14 cellular contexts compared by ENCODE assay signal in genomic region chr10:71474702-71475242, GRCh38.
A peak's percentile ranks its signal among the peaks of the same experiment; 100 is the strongest.
DNase-seq lines count a peak whose midpoint lies in the region; ATAC-seq and TF ChIP-seq lines count a peak whose summit lies in the region.
"Had no signal": no experiment of that assay in that cellular context is flagged by ENCODE, and none has a peak within 500 bp of the region (broad histone marks: within the 10 kb centered on the region; RNA-seq: fewer than 3 reads in every experiment).

No MANE protein-coding gene starts in this region.

- TF ChIP-seq POLR2A in right lobe of liver (IDR thresholded peaks at IDR 0.05): no peak

- DNase-seq in activated naive CD8-positive, alpha-beta T cell treated with anti-CD3 and anti-CD28 coated beads, Interleukin-2, amount 10 ng/mL, durations not matched to agents 7 days and 5 days: no peak
- DNase-seq in activated naive CD8-positive, alpha-beta T cell treated with anti-CD3 and anti-CD28 coated beads for 36 hours: no peak
- no peak for DNase-seq in OCI-LY7 (ENCODE audit: low spot score)
- DNase-seq in right lobe of liver: no peak
- DNase-seq in epidermal melanocyte (ENCODE audit: insufficient read length, low spot score): no peak
- DNase-seq in retina: no peak
- DNase-seq: 8988T; Calu3; CD4-positive, alpha-beta T cell; NCI-H1930; SHP77 treated with DMSO at 0.1 percent for 48 hours had no signal

- H3K4me1 ChIP-seq in OCI-LY7 (ENCODE audit: insufficient read depth, low read length, poor library complexity, severe bottlenecking) (peaks cover 16% of the 10 kb centered on the region), right lobe of liver (peaks cover 0 to 33% (median 18%) of the 10 kb centered on the region in 4 donors)

- no peaks in the 10 kb centered on the region for H3K27me3 ChIP-seq in right lobe of liver

- POLR2A ChIA-PET in activated naive CD8-positive, alpha-beta T cell treated with anti-CD3 and anti-CD28 coated beads, Interleukin-2, amount 10 ng/mL, durations not matched to agents 7 days and 5 days (lab: Charles Lee): no interaction called here
- POLR2A ChIA-PET in OCI-LY7 (lab: Charles Lee): interaction anchor here (0.6 kb wide), 1 partner anchor 42 kb away, joined by 3 read pairs; no protein-coding TSS in a partner anchor

- no peak overlapping the region for H3K27ac Mint-ChIP-seq in activated naive CD8-positive, alpha-beta T cell treated with anti-CD3 and anti-CD28 coated beads, Interleukin-2, amount 10 ng/mL, durations not matched to agents 7 days and 5 days
- no peak overlapping the region for H3K27ac Mint-ChIP-seq in activated naive CD8-positive, alpha-beta T cell treated with anti-CD3 and anti-CD28 coated beads for 36 hours
- H3K27ac Mint-ChIP-seq in stimulated activated memory B cell treated with anti-CD40 and anti-IgM and Interleukin-4, amounts not matched to agents 10 μg/mL and 1 μg/mL and 100 μg/mL, for 72 hours: peak overlapping the region; percentile 38
- H3K27ac Mint-ChIP-seq in activated T-helper 17 cell treated with anti-CD3 and anti-CD28 coated beads, Interleukin-2, amount 50 U/mL, for 72 hours: no peak overlapping the region
- H3K27ac Mint-ChIP-seq: CD4-positive, alpha-beta T cell; GM23338 had no signal

- peak overlapping the region; percentile 11 for H3K4me3 ChIP-seq in OCI-LY7 (ENCODE audit: low read depth, low read length, poor library complexity, severe bottlenecking)
- H3K4me3 ChIP-seq in right lobe of liver: no peak overlapping the region
- H3K4me3 ChIP-seq: GM23338 had no signal

- intact Hi-C loops in OCI-LY7 (cut with micrococcal nuclease; ENCODE audit: unreplicated experiment) (loop anchor here (5.0 kb wide), 1 partner anchor 98 kb away; no protein-coding TSS in a partner anchor), right lobe of liver (cut with DNase I) (no loop called here)

- H3K9me3 Mint-ChIP-seq in activated naive CD8-positive, alpha-beta T cell treated with anti-CD3 and anti-CD28 coated beads, Interleukin-2, amount 10 ng/mL, durations not matched to agents 7 days and 5 days: no peaks in the 10 kb centered on the region
- H3K9me3 Mint-ChIP-seq in activated naive CD8-positive, alpha-beta T cell treated with anti-CD3 and anti-CD28 coated beads for 36 hours: no peaks in the 10 kb centered on the region
- H3K9me3 Mint-ChIP-seq in stimulated activated memory B cell treated with anti-CD40 and anti-IgM and Interleukin-4, amounts not matched to agents 10 μg/mL and 1 μg/mL and 100 μg/mL, for 72 hours: no peaks in the 10 kb centered on the region
- H3K9me3 Mint-ChIP-seq in activated T-helper 17 cell treated with anti-CD3 and anti-CD28 coated beads, Interleukin-2, amount 50 U/mL, for 72 hours: no peaks in the 10 kb centered on the region
- H3K9me3 Mint-ChIP-seq: CD4-positive, alpha-beta T cell; GM23338 had no signal

- no peak overlapping the region for H3K4me3 Mint-ChIP-seq in activated naive CD8-positive, alpha-beta T cell treated with anti-CD3 and anti-CD28 coated beads, Interleukin-2, amount 10 ng/mL, durations not matched to agents 7 days and 5 days
- no peak overlapping the region for H3K4me3 Mint-ChIP-seq in activated naive CD8-positive, alpha-beta T cell treated with anti-CD3 and anti-CD28 coated beads for 36 hours
- H3K4me3 Mint-ChIP-seq in stimulated activated memory B cell treated with anti-CD40 and anti-IgM and Interleukin-4, amounts not matched to agents 10 μg/mL and 1 μg/mL and 100 μg/mL, for 72 hours: peak overlapping the region; percentile 24
- H3K4me3 Mint-ChIP-seq in activated T-helper 17 cell treated with anti-CD3 and anti-CD28 coated beads, Interleukin-2, amount 50 U/mL, for 72 hours: no peak overlapping the region
- H3K4me3 Mint-ChIP-seq: CD4-positive, alpha-beta T cell; GM23338 had no signal

- BruUV-seq in OCI-LY7 (replicated peaks; lab: Mats Ljungman, UMichigan): no TSS peak

- CTCF ChIA-PET in OCI-LY7 (lab: Charles Lee; ENCODE audit: unreplicated experiment): interaction anchor here (0.5 kb wide), 1 partner anchor 967 kb away, joined by 8 read pairs; no protein-coding TSS in a partner anchor

- peak overlapping the region; percentile 80 for H2AFZ ChIP-seq in OCI-LY7 (ENCODE audit: low read length)
- H2AFZ ChIP-seq: GM23338 had no signal

- H3K36me3 Mint-ChIP-seq in activated naive CD8-positive, alpha-beta T cell treated with anti-CD3 and anti-CD28 coated beads, Interleukin-2, amount 10 ng/mL, durations not matched to agents 7 days and 5 days: no peaks in the 10 kb centered on the region
- no peaks in the 10 kb centered on the region for H3K36me3 Mint-ChIP-seq in activated naive CD8-positive, alpha-beta T cell treated with anti-CD3 and anti-CD28 coated beads for 36 hours
- no peaks in the 10 kb centered on the region for H3K36me3 Mint-ChIP-seq in stimulated activated memory B cell treated with anti-CD40 and anti-IgM and Interleukin-4, amounts not matched to agents 10 μg/mL and 1 μg/mL and 100 μg/mL, for 72 hours
- H3K36me3 Mint-ChIP-seq in activated T-helper 17 cell treated with anti-CD3 and anti-CD28 coated beads, Interleukin-2, amount 50 U/mL, for 72 hours (ENCODE audit: low read depth): no peaks in the 10 kb centered on the region

- H3K9me2 ChIP-seq in OCI-LY7 (ENCODE audit: insufficient read depth, low read length): no peaks in the 10 kb centered on the region

- H3K4me2 ChIP-seq in OCI-LY7 (ENCODE audit: low read length): peak overlapping the region; percentile 42
- H3K4me2 ChIP-seq: GM23338 had no signal

- H3K9me3 ChIP-seq in OCI-LY7 (ENCODE audit: low read length) (no peaks in the 10 kb centered on the region), right lobe of liver (no peaks in the 10 kb centered on the region)

- H4K20me1 ChIP-seq in OCI-LY7 (ENCODE audit: insufficient read depth, low read length): no peaks in the 10 kb centered on the region

- H3K27ac ChIP-seq in OCI-LY7 (ENCODE audit: low read depth, low read length, poor library complexity, severe bottlenecking): no peak overlapping the region
- H3K27ac ChIP-seq in right lobe of liver: peak overlapping the region in 2 of 3 donors; percentile 12 to 77

- no peaks in the 10 kb centered on the region for H3K36me3 ChIP-seq in OCI-LY7 (ENCODE audit: insufficient read depth, low read length)
- no peaks in the 10 kb centered on the region for H3K36me3 ChIP-seq in right lobe of liver

- peak; percentile 26 for ATAC-seq in activated naive CD8-positive, alpha-beta T cell treated with anti-CD3 and anti-CD28 coated beads, Interleukin-2, amount 10 ng/mL, durations not matched to agents 7 days and 5 days (ENCODE audit: low read depth)
- ATAC-seq in right lobe of liver: no peak
- ATAC-seq in stimulated activated memory B cell treated with anti-CD40 and anti-IgM and Interleukin-4, amounts not matched to agents 10 μg/mL and 1 μg/mL and 100 μg/mL, for 72 hours: no peak
- ATAC-seq in activated T-helper 17 cell treated with anti-CD3 and anti-CD28 coated beads, Interleukin-2, amount 50 U/mL, for 72 hours (replicated peaks): no peak

- peaks cover 8% of the 10 kb centered on the region for H3K4me1 Mint-ChIP-seq in activated naive CD8-positive, alpha-beta T cell treated with anti-CD3 and anti-CD28 coated beads, Interleukin-2, amount 10 ng/mL, durations not matched to agents 7 days and 5 days
- H3K4me1 Mint-ChIP-seq in activated naive CD8-positive, alpha-beta T cell treated with anti-CD3 and anti-CD28 coated beads for 36 hours: no peaks in the 10 kb centered on the region
- peaks cover 22% of the 10 kb centered on the region for H3K4me1 Mint-ChIP-seq in stimulated activated memory B cell treated with anti-CD40 and anti-IgM and Interleukin-4, amounts not matched to agents 10 μg/mL and 1 μg/mL and 100 μg/mL, for 72 hours
- no peaks in the 10 kb centered on the region for H3K4me1 Mint-ChIP-seq in activated T-helper 17 cell treated with anti-CD3 and anti-CD28 coated beads, Interleukin-2, amount 50 U/mL, for 72 hours

- H3K27me3 Mint-ChIP-seq in activated naive CD8-positive, alpha-beta T cell treated with anti-CD3 and anti-CD28 coated beads, Interleukin-2, amount 10 ng/mL, durations not matched to agents 7 days and 5 days: no peaks in the 10 kb centered on the region
- no peaks in the 10 kb centered on the region for H3K27me3 Mint-ChIP-seq in activated naive CD8-positive, alpha-beta T cell treated with anti-CD3 and anti-CD28 coated beads for 36 hours
- H3K27me3 Mint-ChIP-seq in stimulated activated memory B cell treated with anti-CD40 and anti-IgM and Interleukin-4, amounts not matched to agents 10 μg/mL and 1 μg/mL and 100 μg/mL, for 72 hours: peaks cover 25% of the 10 kb centered on the region
- H3K27me3 Mint-ChIP-seq in activated T-helper 17 cell treated with anti-CD3 and anti-CD28 coated beads, Interleukin-2, amount 50 U/mL, for 72 hours: peaks cover 7% of the 10 kb centered on the region
- H3K27me3 Mint-ChIP-seq: CD4-positive, alpha-beta T cell had no signal

- WGBS in right lobe of liver (ENCODE audit: insufficient coverage, low coverage, low lambda C conversion rate, missing lambda C conversion rate): 71% methylated on average over 3 of the region's 7 CpGs

- no peak for TF ChIP-seq CTCF in OCI-LY7 (conservative IDR thresholded peaks at IDR 0.05; ENCODE audit: low read length)
- no peak for TF ChIP-seq CTCF in right lobe of liver (IDR thresholded peaks at IDR 0.05)

- H3K79me2 ChIP-seq in OCI-LY7 (ENCODE audit: insufficient read depth, low read depth, low read length): no peaks in the 10 kb centered on the region
